In genomic region chr2:64445970-64446369, GRCh38 we compare ENCODE assay signal across 1 cellular context.
TF ChIP-seq lines count a peak whose summit lies in the region.

No MANE protein-coding gene starts in this region.

TF ChIP-seq in GM12878, 131 proteins besides CTCF, POLR2A, EP300 and RAD21:
- TF ChIP-seq JUNB (IDR thresholded peaks at IDR 0.05) (peak; percentile 21; the same call in 1 of the 2 replicates), RUNX3 (IDR thresholded peaks at IDR 0.05; ENCODE audit: low read length) (peak; percentile 54; the same call in 1 of the 2 replicates)
